13 cellular contexts compared by ENCODE assay signal in the genomic region with DNA sequence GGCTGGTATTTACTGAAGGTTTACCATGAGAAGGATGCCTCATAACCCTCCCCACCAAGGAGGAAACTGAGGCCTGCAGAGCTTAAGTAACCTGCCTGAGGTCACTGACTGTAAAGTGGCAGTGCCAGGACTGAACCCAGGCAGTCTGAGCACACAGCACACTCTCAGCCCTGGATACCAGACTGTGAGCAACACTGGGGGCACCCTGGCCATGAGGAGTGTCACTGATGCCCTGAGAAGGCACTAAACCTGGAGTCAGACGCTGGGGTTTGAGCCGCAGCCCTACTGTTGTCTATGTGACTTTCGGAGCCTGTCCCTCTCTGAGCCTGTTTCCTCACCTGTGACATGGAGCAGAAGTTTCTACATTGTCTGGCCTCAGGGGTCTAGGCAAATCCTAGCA. TPM values are rescaled to one million over a fixed set of nuclear protein-coding genes. Genes with fewer than 3 reads are reported as not detected.
DNase-seq lines count a peak whose midpoint lies in the region; ATAC-seq and TF ChIP-seq lines count a peak whose summit lies in the region.
"Had no signal": no experiment of that assay in that cellular context is flagged by ENCODE, and none has a peak within 500 bp of the region (broad histone marks: within the 10 kb centered on the region; RNA-seq: fewer than 3 reads in every experiment).

No MANE protein-coding gene starts in this region.

- peak overlapping the region; percentile 83 to 99 for H3K27ac Mint-ChIP-seq in activated naive CD4-positive, alpha-beta T cell treated with anti-CD3 and anti-CD28 coated beads, Interleukin-2, amount 50 U/mL, for 72 hours

- intact Hi-C loops in left ventricle myocardium inferior (cut with micrococcal nuclease), result no loop called here
- intact Hi-C loops in left cardiac atrium (cut with DNase I), result no loop called here
- intact Hi-C loops in vagina (cut with DNase I), result no loop called here

- H3K36me3 ChIP-seq in left ventricle myocardium inferior, result peaks cover 71% of the 10 kb centered on the region
- H3K36me3 ChIP-seq in mucosa of rectum (ENCODE audit: control insufficient read depth in 2 of 2, insufficient read depth in 2 of 2, low read length in 2 of 2), result peaks cover 23 to 40% of the 10 kb centered on the region in 2 donors
- peaks cover 0 to 39% of the 10 kb centered on the region in 2 donors for H3K36me3 ChIP-seq in vagina

- TF ChIP-seq POLR2A in vagina (IDR thresholded peaks at IDR 0.05), result no peak

- H3K4me1 ChIP-seq in left ventricle myocardium inferior (peaks cover 94% of the 10 kb centered on the region), mucosa of rectum (ENCODE audit: control insufficient read depth in 2 of 2, insufficient read depth in 2 of 2, low read length in 2 of 2) (peaks cover 45 to 47% of the 10 kb centered on the region in 2 donors), vagina (peaks cover 55% of the 10 kb centered on the region)

- no peak for ATAC-seq in left cardiac atrium
- ATAC-seq in activated naive CD4-positive, alpha-beta T cell treated with anti-CD3 and anti-CD28 coated beads, Interleukin-2, amount 50 U/mL, for 72 hours, result peak; percentile 46 to 57

- no peaks in the 10 kb centered on the region for H3K9me3 Mint-ChIP-seq in activated naive CD4-positive, alpha-beta T cell treated with anti-CD3 and anti-CD28 coated beads, Interleukin-2, amount 50 U/mL, for 72 hours

- H3K36me3 Mint-ChIP-seq in activated naive CD4-positive, alpha-beta T cell treated with anti-CD3 and anti-CD28 coated beads, Interleukin-2, amount 50 U/mL, for 72 hours, result peaks cover 13 to 35% of the 10 kb centered on the region in 2 donors

- H3K9me3 ChIP-seq in left ventricle myocardium inferior (replicated peaks) (no peaks in the 10 kb centered on the region), mucosa of rectum (ENCODE audit: control insufficient read depth in 2 of 2, low read length in 2 of 2) (no peaks in the 10 kb centered on the region), vagina (no peaks in the 10 kb centered on the region)
- H3K9me3 ChIP-seq: MG63 had no signal

- H3K4me3 ChIP-seq in left ventricle myocardium inferior (no peak overlapping the region), mucosa of rectum (ENCODE audit: low read length in 2 of 2) (no peak overlapping the region), vagina (no peak overlapping the region)
- H3K4me3 ChIP-seq: MG63 had no signal

- DNase-seq in left ventricle myocardium inferior, result no peak
- no peak for DNase-seq in left cardiac atrium
- no peak for DNase-seq in activated naive CD4-positive, alpha-beta T cell treated with anti-CD3 and anti-CD28 coated beads, Interleukin-2, amount 50 U/mL, for 72 hours (ENCODE audit: low spot score in 2 of 2)
- no peak for DNase-seq in vagina (ENCODE audit: extremely low spot score in 2 of 2)
- no peak for DNase-seq in DMS 273 (lab: John Stamatoyannopoulos, UW; ENCODE audit: unreplicated experiment)
- DNase-seq in GM03348 (ENCODE audit: low spot score), result no peak
- DNase-seq in hypothalamus (lab: John Stamatoyannopoulos, UW), result no peak
- DNase-seq: activated gamma-delta T cell treated with Interleukin-2 at 50 U/mL for 16 hours; effector CD8-positive, alpha-beta T cell; NCI-H748 treated with DMSO at 0.1 percent for 48 hours; T1000 had no signal

- H3K27ac ChIP-seq in left ventricle myocardium inferior (replicated peaks) (peak overlapping the region; percentile 22), mucosa of rectum (ENCODE audit: low read depth in 2 of 2, low read length in 2 of 2) (peak overlapping the region; percentile 78 to 84), vagina (peak overlapping the region; percentile 47)

- H3K9ac ChIP-seq in mucosa of rectum (ENCODE audit: low read depth in 1 of 2, low read length in 2 of 2), result peak overlapping the region; percentile 36 to 49

- no peak for TF ChIP-seq CTCF in left ventricle myocardium inferior (IDR thresholded peaks at IDR 0.05; ENCODE audit: borderline replicate concordance)
- no peak for TF ChIP-seq CTCF in vagina (IDR thresholded peaks at IDR 0.05)

- H3K27me3 ChIP-seq in left ventricle myocardium inferior (ENCODE audit: low read depth), result no peaks in the 10 kb centered on the region
- H3K27me3 ChIP-seq in mucosa of rectum (ENCODE audit: control insufficient read depth in 2 of 2, insufficient read depth in 2 of 2, low read length in 2 of 2), result no peaks in the 10 kb centered on the region
- H3K27me3 ChIP-seq in vagina, result no peaks in the 10 kb centered on the region
- H3K27me3 ChIP-seq: MG63 had no signal

RNA-seq across cellular contexts. Expression of a gene that starts 36.2 kb away (rescaled TPM):
- total RNA-seq in left ventricle myocardium inferior, result 37.1 TPM
- 100 to 1,000 TPM in 1 of 2 donors, 10 to 100 TPM in 1; 49.5 to 107 TPM for total RNA-seq in left cardiac atrium
- total RNA-seq in activated naive CD4-positive, alpha-beta T cell treated with anti-CD3 and anti-CD28 coated beads, Interleukin-2, amount 50 U/mL, for 72 hours, result 10 to 100 TPM; 47.8 to 49.2 TPM
- 85.2 TPM for total RNA-seq in vagina

RNA-seq across cellular contexts. Expression of a gene that starts 54.5 kb away (rescaled TPM):
- total RNA-seq in left ventricle myocardium inferior, result 14.9 TPM
- 10 to 100 TPM; 14.2 to 16.7 TPM for total RNA-seq in left cardiac atrium
- 10 to 100 TPM; 26.1 to 28.9 TPM for total RNA-seq in activated naive CD4-positive, alpha-beta T cell treated with anti-CD3 and anti-CD28 coated beads, Interleukin-2, amount 50 U/mL, for 72 hours
- 15.5 TPM for total RNA-seq in vagina

Comparison
In these comparisons a context has a peak if more than half of its experiments do, and no peak if none do; other contexts are left out.
1. H3K27ac ChIP-seq: peak in every context shown above with its lines; median percentile 81 in mucosa of rectum; 47 in vagina; 22 in left ventricle myocardium inferior.
2. ATAC-seq: peak in activated naive CD4-positive, alpha-beta T cell treated with anti-CD3 and anti-CD28 coated beads, Interleukin-2, amount 50 U/mL, for 72 hours (2 of 2); none in left cardiac atrium (0 of 2).